ENCODE assay signal across 8 cellular contexts in the genomic region with DNA sequence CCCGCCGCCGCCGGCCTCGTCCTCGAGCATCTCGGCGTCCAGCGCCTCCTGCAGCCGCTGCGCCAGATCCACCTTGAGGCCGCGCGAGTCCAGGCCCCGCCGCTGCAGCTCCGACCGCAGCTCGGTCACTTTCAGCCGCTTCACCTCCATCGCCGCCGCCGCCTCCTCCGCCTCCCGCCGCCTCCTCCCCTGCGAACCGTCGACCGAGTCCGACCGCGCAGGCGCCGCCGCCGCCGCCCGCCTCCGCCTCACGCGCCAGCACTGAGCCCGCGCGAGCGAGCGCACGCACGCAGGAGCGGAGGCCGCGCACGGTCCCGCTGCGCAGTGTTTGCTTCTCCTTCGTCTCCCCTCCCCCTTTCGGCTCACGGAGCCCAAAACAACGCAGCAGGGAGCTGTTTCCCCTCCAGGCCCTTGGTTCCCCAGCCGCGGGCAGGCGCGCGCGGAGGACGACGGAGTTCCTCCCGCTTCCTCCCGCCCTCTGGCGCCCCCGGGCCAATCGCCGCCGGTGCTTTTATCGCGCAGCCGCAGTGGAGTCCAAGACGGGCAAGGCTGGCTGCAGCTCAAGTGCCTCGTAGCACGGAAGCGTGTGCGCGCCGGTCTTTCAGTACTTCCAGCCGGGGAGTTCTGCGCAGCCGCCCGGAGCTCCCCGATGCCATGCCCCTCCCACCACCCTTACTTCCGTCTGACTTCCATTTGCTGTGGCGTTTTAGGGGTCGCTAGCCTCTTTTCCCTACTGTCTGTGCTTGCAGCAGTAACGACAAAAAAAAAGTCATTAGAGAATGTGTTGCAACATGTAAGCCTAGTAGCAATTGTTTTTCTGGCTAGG. TPM values are rescaled to one million over a fixed set of nuclear protein-coding genes. Genes with fewer than 3 reads are reported as not detected.
A peak's percentile ranks its signal among the peaks of the same experiment; 100 is the strongest.
DNase-seq lines count a peak whose midpoint lies in the region; ATAC-seq and TF ChIP-seq lines count a peak whose summit lies in the region.

Gene HNRNPUL2, minus strand, starts transcription at position 451 of the 826 bp plus-strand sequence. Its CDS starts 301 bp downstream, at position 150.

- H3K9me3 ChIP-seq in right atrium auricular region (no peaks in the 10 kb centered on the region), vagina (no peaks in the 10 kb centered on the region)

- TF ChIP-seq CTCF in right atrium auricular region (IDR thresholded peaks at IDR 0.05) = no peak
- no peak for TF ChIP-seq CTCF in vagina (IDR thresholded peaks at IDR 0.05)

- peak in 1 of 2 donors; percentile 88 for TF ChIP-seq POLR2A in vagina (IDR thresholded peaks at IDR 0.05)

- H3K27ac ChIP-seq in angular gyrus (ENCODE audit: low read depth, low read length) (peak within 1 kb of the TSS; percentile 99), right atrium auricular region (peak within 1 kb of the TSS; percentile 94 to 98), vagina (peak within 1 kb of the TSS; percentile 93)

- intact Hi-C loops in vagina (cut with DNase I) = loop anchor here (5.0 kb wide), 1 partner anchor 45 kb away; the partner anchor contains the start of gene TAF6L

- H3K4me3 ChIP-seq in right atrium auricular region (peak within 1 kb of the TSS; percentile 76 to 82), vagina (peak within 1 kb of the TSS; percentile 71 to 90)

- DNase-seq in NCI-H187 (lab: John Stamatoyannopoulos, UW) = peak; percentile 99 to 100
- peak; percentile 95 to 100 (median 98) for DNase-seq in T-helper 2 cell
- DNase-seq in right atrium auricular region (ENCODE audit: low spot score) = peak; percentile 98
- DNase-seq in putamen (ENCODE audit: low spot score) = peak; percentile 99
- peak in 1 of 2 donors; percentile 98 for DNase-seq in vagina (ENCODE audit: extremely low spot score in 2 of 2)

- H3K27me3 ChIP-seq in right atrium auricular region (no peaks in the 10 kb centered on the region), vagina (no peaks in the 10 kb centered on the region)

- peaks cover 0 to 54% of the 10 kb centered on the region in 2 donors for H3K4me1 ChIP-seq in right atrium auricular region
- H3K4me1 ChIP-seq in vagina = peaks cover 58% of the 10 kb centered on the region

- H3K36me3 ChIP-seq in right atrium auricular region = peaks cover 22% of the 10 kb centered on the region
- peaks cover 4 to 19% of the 10 kb centered on the region in 2 donors for H3K36me3 ChIP-seq in vagina

- ATAC-seq in GM18498 (IDR thresholded peaks at IDR 0.05; ENCODE audit: unreplicated experiment) = peak; percentile 76
- ATAC-seq in HG02938 (IDR thresholded peaks at IDR 0.05; ENCODE audit: unreplicated experiment) = peak; percentile 53

RNA-seq across cellular contexts. Expression of gene HNRNPUL2, which starts in this region (rescaled TPM):
- 10 to 100 TPM; 12.2 to 15.6 TPM for total RNA-seq in right atrium auricular region
- total RNA-seq in vagina = 30.7 TPM
